ENCODE assay signal across 1 cellular context in genomic region chr15:92952451-92952850, GRCh38.
A peak's percentile ranks its signal among the peaks of the same experiment; 100 is the strongest.
TF ChIP-seq lines count a peak whose summit lies in the region.

No MANE protein-coding gene starts in this region.

TF ChIP-seq in K562, 482 proteins besides CTCF, POLR2A, EP300 and RAD21:
- TF ChIP-seq HOXB6 (CRISPR knock-in tag; IDR thresholded peaks at IDR 0.05; ENCODE audit: borderline replicate concordance) (no peak), POLR2AphosphoS5 (IDR thresholded peaks at IDR 0.05; ENCODE audit: control insufficient read depth, insufficient read depth, low read depth, low read length) (peak; percentile 9; the same call in 1 of the 2 replicates)
